In genomic region chr12:54325442-54326109, GRCh38 we compare ENCODE assay signal across 8 cellular contexts. TPM values are rescaled to one million over a fixed set of nuclear protein-coding genes. Genes with fewer than 3 reads are reported as not detected.
DNase-seq lines count a peak whose midpoint lies in the region; ATAC-seq, FAIRE-seq and TF ChIP-seq lines count a peak whose summit lies in the region.
"Not testable (repeated sequence)": the region's sequence is repeated elsewhere in the genome, so short reads cannot be mapped to it uniquely, and the experiment has no call there.

No MANE protein-coding gene starts in this region.

- 71 to 79% methylated on average over 11 to 19 of the region's 22 CpGs for WGBS in endodermal cell (ENCODE audit: insufficient coverage in 1 of 2, insufficient read length in 1 of 2), 2 experiments
- 36% methylated on average over 22 of the region's 22 CpGs for WGBS in suprapubic skin

- H4K20me1 ChIP-seq in SU-DHL-6 (ENCODE audit: low read depth, low read length); keratinocyte (ENCODE audit: control insufficient read depth, extremely low read depth, insufficient read depth, low read length): not testable (repeated sequence)

- H3K4me1 ChIP-seq in HUES6 (ENCODE audit: control insufficient read depth, insufficient read depth, low read length): peaks cover 25% of the 10 kb centered on the region
- not testable (repeated sequence) for H3K4me1 ChIP-seq in endodermal cell (ENCODE audit: control insufficient read depth, insufficient read depth, low read length); neuron (ENCODE audit: insufficient read depth, low read length)
- peaks cover 12% of the 10 kb centered on the region for H3K4me1 ChIP-seq in keratinocyte (ENCODE audit: control insufficient read depth, extremely low read depth, insufficient read depth, low read length)
- peaks cover 34% of the 10 kb centered on the region for H3K4me1 ChIP-seq in suprapubic skin

- not testable (repeated sequence) for H3K9me1 ChIP-seq in keratinocyte (ENCODE audit: control insufficient read depth, extremely low read depth, insufficient read depth, low read length)

- DNase-seq in CD14-positive monocyte (ENCODE audit: low spot score); activated naive CD8-positive, alpha-beta T cell treated with anti-CD3 and anti-CD28 coated beads, Interleukin-2, amount 50 U/mL, for 24 hours; endodermal cell; keratinocyte (ENCODE audit: low read depth, low spot score); suprapubic skin (ENCODE audit: low spot score in 2 of 2): not testable (repeated sequence)

- peak overlapping the region; percentile 94 for H3K4me3 ChIP-seq in HUES6 (ENCODE audit: low read depth, low read length)
- peak overlapping the region; percentile 79 for H3K4me3 ChIP-seq in SU-DHL-6 (ENCODE audit: insufficient read depth, low read length, poor library complexity, severe bottlenecking)
- H3K4me3 ChIP-seq in endodermal cell (ENCODE audit: low read length): peak overlapping the region; percentile 96
- peak overlapping the region; percentile 78 to 99 (median 91) for H3K4me3 ChIP-seq in keratinocyte (ENCODE audit: control insufficient read depth in 2 of 3, extremely low read depth in 1 of 3, insufficient read depth in 2 of 3, low read depth in 1 of 3, low read length in 3 of 3)
- H3K4me3 ChIP-seq in neuron (ENCODE audit: low read length): peak overlapping the region; percentile 96
- peak overlapping the region; percentile 84 for H3K4me3 ChIP-seq in suprapubic skin

- not testable (repeated sequence) for H3K9me2 ChIP-seq in SU-DHL-6 (replicated peaks; ENCODE audit: insufficient read depth, low read length)

- not testable (repeated sequence) for TF ChIP-seq CTCF in CD14-positive monocyte (IDR thresholded peaks at IDR 0.05); SU-DHL-6 (IDR thresholded peaks at IDR 0.05; ENCODE audit: insufficient read depth, low read length, poor library complexity, severe bottlenecking); endodermal cell (conservative IDR thresholded peaks at IDR 0.05); keratinocyte (optimal IDR thresholded peaks at IDR 0.05 in 1 of 3, IDR thresholded peaks at IDR 0.05 in 1 of 3, conservative IDR thresholded peaks at IDR 0.05 in 1 of 3; ENCODE audit: extremely low read depth in 1 of 3, insufficient read depth in 2 of 3, low read length in 3 of 3); suprapubic skin (IDR thresholded peaks at IDR 0.05)

- H3K27me3 Mint-ChIP-seq in CD14-positive monocyte (ENCODE audit: low read depth in 3 of 3); activated naive CD8-positive, alpha-beta T cell treated with anti-CD3 and anti-CD28 coated beads, Interleukin-2, amount 50 U/mL, for 24 hours; endodermal cell (ENCODE audit: insufficient read depth): not testable (repeated sequence)

- not testable (repeated sequence) for H3K36me3 Mint-ChIP-seq in CD14-positive monocyte; activated naive CD8-positive, alpha-beta T cell treated with anti-CD3 and anti-CD28 coated beads, Interleukin-2, amount 50 U/mL, for 24 hours (ENCODE audit: low read depth); endodermal cell (ENCODE audit: low read depth)

- H3K4me3 Mint-ChIP-seq in CD14-positive monocyte (peak overlapping the region; percentile 95 to 99), endodermal cell (peak overlapping the region; percentile 100)
- H3K4me3 Mint-ChIP-seq in activated naive CD8-positive, alpha-beta T cell treated with anti-CD3 and anti-CD28 coated beads, Interleukin-2, amount 50 U/mL, for 24 hours: peak overlapping the region; percentile 100

- H3K9ac ChIP-seq in HUES6 (ENCODE audit: low read length) (peak overlapping the region; percentile 95), SU-DHL-6 (ENCODE audit: low read length) (peak overlapping the region; percentile 69), endodermal cell (ENCODE audit: extremely low read depth, low read length, poor library complexity, severe bottlenecking) (peak overlapping the region; percentile 97), keratinocyte (ENCODE audit: control insufficient read depth, extremely low read depth, insufficient read depth, low read length) (peak overlapping the region; percentile 99)

- H3K9me3 ChIP-seq in HUES6 (ENCODE audit: control insufficient read depth, insufficient read depth, low read depth, low read length); SU-DHL-6 (ENCODE audit: insufficient read depth, low read length); endodermal cell (ENCODE audit: control insufficient read depth, low read length); keratinocyte (ENCODE audit: control insufficient read depth, low read depth, low read length); neuron (ENCODE audit: low read length); suprapubic skin: not testable (repeated sequence)

- dilution Hi-C loops in keratinocyte (cut with MboI; ENCODE audit: extremely low pct_ligation_motif_present, low sequenced_read_pairs): not testable (repeated sequence)

- H3K79me2 ChIP-seq in SU-DHL-6 (ENCODE audit: insufficient read depth, low read length): peaks cover 11% of the 10 kb centered on the region
- peaks cover 29% of the 10 kb centered on the region for H3K79me2 ChIP-seq in keratinocyte (ENCODE audit: control insufficient read depth, insufficient read depth, low read length)

- TF ChIP-seq EP300 in suprapubic skin (IDR thresholded peaks at IDR 0.05): not testable (repeated sequence)

- H3K27me3 ChIP-seq in HUES6 (ENCODE audit: control insufficient read depth, insufficient read depth, low read length); SU-DHL-6 (ENCODE audit: low read length); endodermal cell (ENCODE audit: control insufficient read depth, insufficient read depth, low read length, poor library complexity, severe bottlenecking); keratinocyte (ENCODE audit: control insufficient read depth, extremely low read depth, insufficient read depth, low read length); neuron (ENCODE audit: insufficient read depth, low read length); suprapubic skin: not testable (repeated sequence)

- H3K4me1 Mint-ChIP-seq in CD14-positive monocyte (peaks cover 63% of the 10 kb centered on the region), endodermal cell (peaks cover 18% of the 10 kb centered on the region)
- peaks cover 44% of the 10 kb centered on the region for H3K4me1 Mint-ChIP-seq in activated naive CD8-positive, alpha-beta T cell treated with anti-CD3 and anti-CD28 coated beads, Interleukin-2, amount 50 U/mL, for 24 hours

- not testable (repeated sequence) for ATAC-seq in activated naive CD8-positive, alpha-beta T cell treated with anti-CD3 and anti-CD28 coated beads, Interleukin-2, amount 50 U/mL, for 24 hours

- H2AFZ ChIP-seq in SU-DHL-6 (ENCODE audit: low read depth, low read length, severe bottlenecking): peak overlapping the region; percentile 70
- H2AFZ ChIP-seq in keratinocyte (ENCODE audit: control insufficient read depth, low read length): peak overlapping the region; percentile 86
- peak overlapping the region; percentile 44 for H2AFZ ChIP-seq in neuron (ENCODE audit: low read depth, low read length)

- not testable (repeated sequence) for FAIRE-seq in keratinocyte (lab: Jason Lieb, UNC)

- not testable (repeated sequence) for H3K36me3 ChIP-seq in HUES6 (ENCODE audit: control insufficient read depth, insufficient read depth, low read length); SU-DHL-6 (ENCODE audit: low read length); endodermal cell (ENCODE audit: control insufficient read depth, insufficient read depth, low read length); keratinocyte (ENCODE audit: control insufficient read depth in 2 of 2, extremely low read depth in 1 of 2, insufficient read depth in 2 of 2, low read length in 2 of 2); neuron (ENCODE audit: insufficient read depth, low read length); suprapubic skin

- H3F3A ChIP-seq in SU-DHL-6 (ENCODE audit: insufficient read depth): not testable (repeated sequence)

- H3K27ac Mint-ChIP-seq in CD14-positive monocyte: peak overlapping the region; percentile 98 to 99 (median 99)
- H3K27ac Mint-ChIP-seq in activated naive CD8-positive, alpha-beta T cell treated with anti-CD3 and anti-CD28 coated beads, Interleukin-2, amount 50 U/mL, for 24 hours: peak overlapping the region; percentile 95
- peak overlapping the region; percentile 100 for H3K27ac Mint-ChIP-seq in endodermal cell

- H3K27ac ChIP-seq in HUES6 (ENCODE audit: low read depth, low read length) (peak overlapping the region; percentile 89), endodermal cell (ENCODE audit: low read depth, low read length) (peak overlapping the region; percentile 81), keratinocyte (ENCODE audit: control insufficient read depth, insufficient read depth, low read length) (peak overlapping the region; percentile 98), suprapubic skin (peak overlapping the region; percentile 91)
- not testable (repeated sequence) for H3K27ac ChIP-seq in SU-DHL-6 (ENCODE audit: low read depth, low read length)

- intact Hi-C loops in CD14-positive monocyte (cut with micrococcal nuclease): loop anchor here (5.0 to 10.0 kb wide), 2 partner anchors 42 to 51 kb away; no protein-coding TSS in a partner anchor

- not testable (repeated sequence) for TF ChIP-seq POLR2A in suprapubic skin (IDR thresholded peaks at IDR 0.05)

- not testable (repeated sequence) for H3K9me3 Mint-ChIP-seq in CD14-positive monocyte; activated naive CD8-positive, alpha-beta T cell treated with anti-CD3 and anti-CD28 coated beads, Interleukin-2, amount 50 U/mL, for 24 hours; endodermal cell

- H3K4me2 ChIP-seq in SU-DHL-6 (ENCODE audit: low read depth, low read length, poor library complexity, severe bottlenecking) (peak overlapping the region; percentile 100), keratinocyte (ENCODE audit: control insufficient read depth, extremely low read depth, insufficient read depth, low read depth, low read length) (peak overlapping the region; percentile 94)

RNA-seq across cellular contexts. Expression of gene COPZ1, which starts 0.6 kb away (rescaled TPM):
- polyA plus RNA-seq in CD14-positive monocyte: 100 to 1,000 TPM; 176 to 190 TPM
- 100 to 1,000 TPM; 153 to 183 TPM for total RNA-seq in endodermal cell
- polyA plus RNA-seq in endodermal cell (2013, experiment 1 of 2): 138 TPM
- polyA plus RNA-seq in endodermal cell (2013, experiment 2 of 2): 134 TPM
- 208 to 280 TPM (median 237 TPM) in 3 replicates for polyA plus RNA-seq in keratinocyte
- polyA plus RNA-seq in keratinocyte (2011; ENCODE audit: low read depth): 136 TPM
- polyA plus RNA-seq in keratinocyte (2011; cell fraction: cytosol; rRNA removed): 168 and 272 TPM in 2 replicates
- polyA plus RNA-seq in keratinocyte (2011; cell fraction: nucleus; rRNA removed): 102 and 115 TPM in 2 replicates
- polyA plus RNA-seq in keratinocyte (2012; ENCODE audit: low replicate concordance): 182 and 216 TPM in 2 replicates
- 51.4 to 134 TPM (median 129 TPM) in 3 replicates for polyA minus RNA-seq in keratinocyte
- 164 TPM for polyA minus RNA-seq in keratinocyte (2011; cell fraction: cytosol; rRNA and poly(A)+ RNA removed)
- 44.7 and 81.6 TPM in 2 replicates for polyA minus RNA-seq in keratinocyte (2011; cell fraction: nucleus; rRNA and poly(A)+ RNA removed)
- total RNA-seq in suprapubic skin: 10 to 100 TPM; 70.9 to 89.0 (median 77.6) TPM

RNA-seq across cellular contexts. Expression of gene NFE2, which starts 24.8 kb away (rescaled TPM):
- polyA plus RNA-seq in CD14-positive monocyte: 100 to 1,000 TPM in 1 of 2 donors, 10 to 100 TPM in 1; 79.5 to 157 TPM
- 1 to 10 TPM; 2.7 TPM for total RNA-seq in endodermal cell
- polyA plus RNA-seq in endodermal cell (2013, experiment 1 of 2): 1.8 TPM
- 1.6 TPM for polyA plus RNA-seq in endodermal cell (2013, experiment 2 of 2)
- 0.09 to 0.42 TPM (median 0.25 TPM) in 3 replicates for polyA plus RNA-seq in keratinocyte
- polyA plus RNA-seq in keratinocyte (2011; ENCODE audit: low read depth): not detected
- 0.16 and 0.19 TPM in 2 replicates for polyA plus RNA-seq in keratinocyte (2011; cell fraction: cytosol; rRNA removed)
- 0.20 and 0.22 TPM in 2 replicates for polyA plus RNA-seq in keratinocyte (2011; cell fraction: nucleus; rRNA removed)
- polyA plus RNA-seq in keratinocyte (2012; ENCODE audit: low replicate concordance): 0.06 and 0.17 TPM in 2 replicates
- 0.10 TPM in 1 of 3 replicates, not detected in the others for polyA minus RNA-seq in keratinocyte
- not detected for polyA minus RNA-seq in keratinocyte (2011; cell fraction: cytosol; rRNA and poly(A)+ RNA removed)
- polyA minus RNA-seq in keratinocyte (2011; cell fraction: nucleus; rRNA and poly(A)+ RNA removed): not detected in 2 replicates
- 1 to 10 TPM; 1.4 to 8.6 (median 6.3) TPM for total RNA-seq in suprapubic skin

RNA-seq across cellular contexts. Expression of gene GPR84, which starts 38.7 kb away (rescaled TPM):
- 1 to 10 TPM; 2.4 to 5.6 TPM for polyA plus RNA-seq in CD14-positive monocyte
- not detected for total RNA-seq in endodermal cell
- polyA plus RNA-seq in endodermal cell (2013, experiment 1 of 2): 0.11 TPM
- not detected for polyA plus RNA-seq in endodermal cell (2013, experiment 2 of 2)
- polyA plus RNA-seq in keratinocyte: 0.08 to 0.17 TPM (median 0.12 TPM) in 3 replicates
- polyA plus RNA-seq in keratinocyte (2011; ENCODE audit: low read depth): 0.39 TPM
- polyA plus RNA-seq in keratinocyte (2011; cell fraction: cytosol; rRNA removed): not detected in 2 replicates
- polyA plus RNA-seq in keratinocyte (2011; cell fraction: nucleus; rRNA removed): 1.2 and 1.7 TPM in 2 replicates
- polyA plus RNA-seq in keratinocyte (2012; ENCODE audit: low replicate concordance): 0.07 and 0.93 TPM in 2 replicates
- polyA minus RNA-seq in keratinocyte: 0.70 TPM in 1 of 3 replicates, not detected in the others
- polyA minus RNA-seq in keratinocyte (2011; cell fraction: cytosol; rRNA and poly(A)+ RNA removed): not detected
- polyA minus RNA-seq in keratinocyte (2011; cell fraction: nucleus; rRNA and poly(A)+ RNA removed): 0.21 and 0.39 TPM in 2 replicates
- 1 to 10 TPM in 1 of 4 donors, under 1 TPM in 3; 0.38 to 1.7 (median 0.73) TPM for total RNA-seq in suprapubic skin

RNA-seq across cellular contexts. Expression of gene HNRNPA1, which starts 45.0 kb away (rescaled TPM):
- polyA plus RNA-seq in CD14-positive monocyte: 100 to 1,000 TPM; 266 to 308 TPM
- 1,000 to 10,000 TPM; 2,414 to 2,488 TPM for total RNA-seq in endodermal cell
- 3,140 TPM for polyA plus RNA-seq in endodermal cell (2013, experiment 1 of 2)
- polyA plus RNA-seq in endodermal cell (2013, experiment 2 of 2): 2,763 TPM
- polyA plus RNA-seq in keratinocyte: 269 to 1,061 TPM (median 583 TPM) in 3 replicates
- 866 TPM for polyA plus RNA-seq in keratinocyte (2011; ENCODE audit: low read depth)
- polyA plus RNA-seq in keratinocyte (2011; cell fraction: cytosol; rRNA removed): 514 and 556 TPM in 2 replicates
- 391 and 470 TPM in 2 replicates for polyA plus RNA-seq in keratinocyte (2011; cell fraction: nucleus; rRNA removed)
- 660 and 1,102 TPM in 2 replicates for polyA plus RNA-seq in keratinocyte (2012; ENCODE audit: low replicate concordance)
- polyA minus RNA-seq in keratinocyte: 134 to 550 TPM (median 267 TPM) in 3 replicates
- polyA minus RNA-seq in keratinocyte (2011; cell fraction: cytosol; rRNA and poly(A)+ RNA removed): 319 TPM
- 117 and 201 TPM in 2 replicates for polyA minus RNA-seq in keratinocyte (2011; cell fraction: nucleus; rRNA and poly(A)+ RNA removed)
- total RNA-seq in suprapubic skin: 100 to 1,000 TPM; 331 to 613 (median 394) TPM

RNA-seq across cellular contexts. Expression of gene CBX5, which starts 45.7 kb away (rescaled TPM):
- polyA plus RNA-seq in CD14-positive monocyte (1 to 10 TPM; 2.9 to 5.4 TPM), keratinocyte (15.5 to 25.8 TPM (median 23.3 TPM) in 3 replicates)
- total RNA-seq in endodermal cell (100 to 1,000 TPM; 230 to 341 TPM), suprapubic skin (10 to 100 TPM; 23.7 to 45.7 (median 33.6) TPM)
- 106 TPM for polyA plus RNA-seq in endodermal cell (2013, experiment 1 of 2)
- polyA plus RNA-seq in endodermal cell (2013, experiment 2 of 2): 117 TPM
- polyA plus RNA-seq in keratinocyte (2011; ENCODE audit: low read depth): 20.2 TPM
- polyA plus RNA-seq in keratinocyte (2011; cell fraction: cytosol; rRNA removed): 9.9 and 17.5 TPM in 2 replicates
- 19.6 and 22.4 TPM in 2 replicates for polyA plus RNA-seq in keratinocyte (2011; cell fraction: nucleus; rRNA removed)
- polyA plus RNA-seq in keratinocyte (2012; ENCODE audit: low replicate concordance): 9.0 and 20.1 TPM in 2 replicates
- polyA minus RNA-seq in keratinocyte: 32.0 to 66.7 TPM (median 33.1 TPM) in 3 replicates
- 20.5 TPM for polyA minus RNA-seq in keratinocyte (2011; cell fraction: cytosol; rRNA and poly(A)+ RNA removed)
- 14.8 and 32.6 TPM in 2 replicates for polyA minus RNA-seq in keratinocyte (2011; cell fraction: nucleus; rRNA and poly(A)+ RNA removed)
